ENCODE assay signal across 21 cellular contexts in genomic region chr1:61004269-61005003, GRCh38.
DNase-seq lines count a peak whose midpoint lies in the region; ATAC-seq and TF ChIP-seq lines count a peak whose summit lies in the region.
"Had no signal": no experiment of that assay in that cellular context is flagged by ENCODE, and none has a peak within 500 bp of the region (broad histone marks: within the 10 kb centered on the region; RNA-seq: fewer than 3 reads in every experiment).

No MANE protein-coding gene starts in this region.

- H3K4me1 ChIP-seq in iPS-20b (ENCODE audit: insufficient read depth, low read length): peaks cover 33% of the 10 kb centered on the region
- H3K4me1 ChIP-seq: Peyer's patch, sigmoid colon had no signal

- DNase-seq in CD1c-positive myeloid dendritic cell (ENCODE audit: extremely low spot score) (peak; percentile 16), NCI-H226 (peak; percentile 8), hippocampal formation (lab: John Stamatoyannopoulos, UW) (no peak), amniotic stem cell (lab: John Stamatoyannopoulos, UW) (no peak), glomerular visceral epithelial cell (ENCODE audit: extremely low spot score) (no peak)
- DNase-seq: activated CD4-positive, CD25-positive, alpha-beta regulatory T cell treated with anti-CD3 and anti-CD28 coated beads, Interleukin-2, amount 50 U/mL, for 72 hours; activated CD8-positive, alpha-beta memory T cell treated with anti-CD3 and anti-CD28 coated beads, Interleukin-2, amount 50 U/mL, for 4 hours; activated naive CD4-positive, alpha-beta T cell treated with Interleukin-2 at 50 U/mL for 16 hours; EL; GM23248; NCI-H1436; NCI-H446; nucleus accumbens; Peyer's patch; sigmoid colon; stimulated activated CD4-positive, alpha-beta T cell treated with anti-CD3 and anti-CD28 coated beads, Interleukin-2, amount 100 ng/mL, for 24 hours had no signal

- H3K27ac ChIP-seq in iPS-20b (ENCODE audit: low read length): no peak overlapping the region
- H3K27ac ChIP-seq: GM23248, KMS-11, Peyer's patch, sigmoid colon had no signal

- peak overlapping the region; percentile 13; the same call in 1 of the 2 replicates for H3K4me3 ChIP-seq in iPS-20b (ENCODE audit: low read length)
- H3K4me3 ChIP-seq: GM23248, Peyer's patch, sigmoid colon had no signal

- no peak for ATAC-seq in GM21381 (IDR thresholded peaks at IDR 0.05; ENCODE audit: unreplicated experiment)

- peak overlapping the region in 1 of 5 experiments; percentile 11 for H3K4me3 Mint-ChIP-seq in brain
- H3K4me3 Mint-ChIP-seq: dendritic cell treated with granulocyte-macrophage colony-stimulating factor and Interleukin-4, amounts not matched to agents 40 ng/mL and 50 ng/mL, for 4 days had no signal

- no peaks in the 10 kb centered on the region for H3K9me3 Mint-ChIP-seq in brain
- H3K9me3 Mint-ChIP-seq: dendritic cell treated with granulocyte-macrophage colony-stimulating factor and Interleukin-4, amounts not matched to agents 40 ng/mL and 50 ng/mL, for 4 days had no signal

- no peaks in the 10 kb centered on the region for H3K27me3 ChIP-seq in iPS-20b (ENCODE audit: insufficient read depth, low read length)
- H3K27me3 ChIP-seq: Peyer's patch, sigmoid colon had no signal

- no peaks in the 10 kb centered on the region for H3K36me3 ChIP-seq in iPS-20b (ENCODE audit: insufficient read depth, low read depth, low read length)
- H3K36me3 ChIP-seq: Peyer's patch, sigmoid colon had no signal

- H3K9me3 ChIP-seq in iPS-20b (ENCODE audit: insufficient read depth, low read depth, low read length): no peaks in the 10 kb centered on the region
- H3K9me3 ChIP-seq: Peyer's patch, sigmoid colon had no signal

- H3K36me3 Mint-ChIP-seq in brain: no peaks in the 10 kb centered on the region

- H3K9ac ChIP-seq in iPS-20b (ENCODE audit: low read depth, low read length): peak overlapping the region; percentile 23; the same call in 1 of the 2 replicates
- H3K9ac ChIP-seq: GM23248, KMS-11 had no signal

- peaks cover 39% of the 10 kb centered on the region for H3K4me1 Mint-ChIP-seq in brain

- H3K27me3 Mint-ChIP-seq in brain: peaks cover 3% of the 10 kb centered on the region
- H3K27me3 Mint-ChIP-seq: dendritic cell treated with granulocyte-macrophage colony-stimulating factor and Interleukin-4, amounts not matched to agents 40 ng/mL and 50 ng/mL, for 4 days had no signal

- H3K27ac Mint-ChIP-seq in brain: peak overlapping the region in 3 of 5 experiments; percentile 33 to 85 (median 79)
- H3K27ac Mint-ChIP-seq: dendritic cell treated with granulocyte-macrophage colony-stimulating factor and Interleukin-4, amounts not matched to agents 40 ng/mL and 50 ng/mL, for 4 days had no signal

- no peak for TF ChIP-seq CTCF in brain (conservative IDR thresholded peaks at IDR 0.05)

Comparison
In these comparisons a context has a peak if more than half of its experiments do, and no peak if none do; other contexts are left out.
1. DNase-seq: peak in CD1c-positive myeloid dendritic cell (single experiment) and NCI-H226 (single experiment); none in hippocampal formation (0 of 2), amniotic stem cell (single experiment) and glomerular visceral epithelial cell (single experiment).